In the genomic region with DNA sequence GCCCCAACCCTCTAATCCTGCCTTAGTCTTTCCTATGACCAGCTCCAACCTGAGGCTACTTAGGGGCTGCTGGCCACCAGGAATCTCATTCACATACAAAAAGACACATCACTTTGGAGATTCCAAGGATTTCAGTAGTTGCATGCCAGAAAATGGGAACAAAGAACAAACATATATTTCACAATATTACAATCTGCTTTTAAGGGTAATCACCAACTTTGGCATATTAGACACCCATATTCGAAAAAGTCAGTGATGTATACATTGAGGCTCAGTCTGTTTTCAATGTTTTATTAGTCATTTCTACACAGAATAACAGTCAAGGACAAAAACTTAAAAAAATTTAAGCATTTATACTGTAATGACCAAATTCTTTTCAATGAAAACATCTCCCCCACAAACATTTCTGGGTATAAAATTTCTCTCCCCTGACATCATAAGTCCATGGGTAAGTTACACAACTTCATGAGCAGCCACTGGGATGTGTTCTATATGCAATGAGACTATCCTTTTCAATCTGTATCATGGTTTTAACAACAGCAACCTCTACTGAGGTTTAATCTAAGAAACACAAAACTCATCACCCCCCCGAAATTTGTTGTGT, we compare ENCODE assay signal across 24 cellular contexts.
DNase-seq lines count a peak whose midpoint lies in the region; ATAC-seq, FAIRE-seq and TF ChIP-seq lines count a peak whose summit lies in the region.
"Had no signal": no experiment of that assay in that cellular context is flagged by ENCODE, and none has a peak within 500 bp of the region (broad histone marks: within the 10 kb centered on the region; RNA-seq: fewer than 3 reads in every experiment).

No MANE protein-coding gene starts in this region.

- H3K9me3 ChIP-seq in A549: peaks cover 7% of the 10 kb centered on the region; the same call in 1 of the 3 replicates

- POLR2A ChIA-PET in A549 (lab: Yijun Ruan, JAX): no interaction called here

- H3K4me3 ChIP-seq in A549 (no peak overlapping the region), fibroblast of villous mesenchyme (ENCODE audit: low read depth, low read length) (no peak overlapping the region)
- H3K4me3 ChIP-seq: tibial nerve had no signal

- FAIRE-seq in A549 (lab: Jason Lieb, UNC): no peak
- FAIRE-seq: A204.1, G401.6 had no signal

- peak overlapping the region; percentile 75 to 88 for H3K27ac ChIP-seq in A549
- H3K27ac ChIP-seq: epithelial cell of prostate, tibial nerve had no signal

- TF ChIP-seq RAD21 in A549 (conservative IDR thresholded peaks at IDR 0.05 in 1 of 2, IDR thresholded peaks at IDR 0.05 in 1 of 2): no peak

- 15% methylated on average over 2 of the region's 2 CpGs for WGBS in A549 (ENCODE audit: missing lambda C conversion rate)

- H3K36me3 Mint-ChIP-seq in natural killer cell: no peaks in the 10 kb centered on the region

- CTCF ChIA-PET in A549 (lab: Yijun Ruan, JAX): interaction anchor here (1.3 kb wide), 1 partner anchor 104 kb away, joined by 3 read pairs; the partner anchor contains the start of gene MAP7

- peaks cover 70% of the 10 kb centered on the region for H3K4me1 ChIP-seq in A549
- H3K4me1 ChIP-seq: tibial nerve had no signal

- peaks cover 3 to 12% of the 10 kb centered on the region in 2 donors for H3K27me3 Mint-ChIP-seq in natural killer cell (ENCODE audit: low read depth in 2 of 2)

- intact Hi-C loops in natural killer cell (cut with micrococcal nuclease): no loop called here

- no peaks in the 10 kb centered on the region for H3K4me1 Mint-ChIP-seq in natural killer cell

- peak in 1 of 2 experiments; percentile 37; a peak in 2 of 5 replicates for TF ChIP-seq EP300 in A549 (IDR thresholded peaks at IDR 0.05)

- TF ChIP-seq POLR2A in A549 (IDR thresholded peaks at IDR 0.05; ENCODE audit: low read length): no peak

- no peak for TF ChIP-seq CTCF in A549 (IDR thresholded peaks at IDR 0.05)
- no peak for TF ChIP-seq CTCF in fibroblast of villous mesenchyme (IDR thresholded peaks at IDR 0.05; ENCODE audit: insufficient read depth, low read depth, low read length)
- TF ChIP-seq CTCF in natural killer cell (IDR thresholded peaks at IDR 0.05): no peak

- peak overlapping the region; percentile 77 for H3K4me2 ChIP-seq in A549

- H3K4me3 Mint-ChIP-seq in natural killer cell: no peak overlapping the region

- ATAC-seq in A549: peak; percentile 62 to 72; a peak in 4 of 6 replicates
- no peak for ATAC-seq in HG03159 (IDR thresholded peaks at IDR 0.05; ENCODE audit: unreplicated experiment)
- no peak for ATAC-seq in natural killer cell
- ATAC-seq in HG02885 (IDR thresholded peaks at IDR 0.05; ENCODE audit: poor library complexity, unreplicated experiment): no peak
- ATAC-seq in left lobe of liver: no peak
- ATAC-seq: HCT116 had no signal

- H3K9me3 Mint-ChIP-seq in natural killer cell: no peaks in the 10 kb centered on the region

- no peak overlapping the region for H3K27ac Mint-ChIP-seq in natural killer cell

- DNase-seq in A549 (ENCODE audit: low read depth in 1 of 2, low spot score in 1 of 2) (peak in 1 of 2 experiments; percentile 53), GM04503 (ENCODE audit: low read depth) (peak; percentile 19), astrocyte of the hippocampus (ENCODE audit: low read depth, low spot score) (peak; percentile 43), fibroblast of villous mesenchyme (ENCODE audit: low read depth) (peak; percentile 70), natural killer cell (no peak), left lobe of liver (ENCODE audit: low spot score) (no peak)
- DNase-seq: activated CD4-positive, CD25-positive, alpha-beta regulatory T cell treated with anti-CD3 and anti-CD28 coated beads, Interleukin-2, amount 50 U/mL, for 72 hours; activated T-cell treated with anti-CD3 and anti-CD28 coated beads, Interleukin-2, amount 50 U/mL, for 1 hour; amygdala; central memory CD4-positive, alpha-beta T cell; left cardiac atrium; mesendoderm; NCI-H187; nucleus accumbens; SHP77; stimulated activated CD4-positive, alpha-beta T cell treated with anti-CD3 and anti-CD28 coated beads, Interleukin-4, amount 100 ng/mL, for 24 hours; stimulated activated naive CD4-positive, alpha-beta T cell treated with Interleukin-2 at 50 U/mL for 16 hours had no signal

TF ChIP-seq in A549, 52 proteins besides CTCF, POLR2A, EP300 and RAD21:
- TF ChIP-seq PBX3 (IDR thresholded peaks at IDR 0.05) (no peak), NR3C1 (IDR thresholded peaks at IDR 0.05) (no peak), KDM5A (IDR thresholded peaks at IDR 0.05) (no peak), ZNF302 (CRISPR knock-in tag; IDR thresholded peaks at IDR 0.05) (no peak), HES2 (IDR thresholded peaks at IDR 0.05) (no peak), FOSL2 (IDR thresholded peaks at IDR 0.05) (no peak), FOSL2 (CRISPR knock-in tag; IDR thresholded peaks at IDR 0.05) (peak; percentile 24; the same call in 1 of the 2 replicates), CHD2 (IDR thresholded peaks at IDR 0.05; ENCODE audit: low read length, partially characterized antibody) (no peak), CBX8 (IDR thresholded peaks at IDR 0.05) (no peak), NFE2L2 (conservative IDR thresholded peaks at IDR 0.05; ENCODE audit: low read length) (no peak), CEBPB (IDR thresholded peaks at IDR 0.05) (peak; percentile 64 to 66; a peak in 3 of 4 replicates), BHLHE40 (IDR thresholded peaks at IDR 0.05; ENCODE audit: low read depth, low read length) (no peak), JUN (IDR thresholded peaks at IDR 0.05) (no peak; a peak in 1 of 5 replicates), RNF2 (IDR thresholded peaks at IDR 0.05; ENCODE audit: borderline replicate concordance, low read depth) (no peak), FOSB (CRISPR knock-in tag; IDR thresholded peaks at IDR 0.05) (no peak), MYC (IDR thresholded peaks at IDR 0.05; ENCODE audit: borderline replicate concordance, low read length) (no peak)

Comparison
In these comparisons a context has a peak if more than half of its experiments do, and no peak if none do; other contexts are left out.
1. ATAC-seq: peak in A549 (2 of 2); none in HG03159 (single experiment), natural killer cell (0 of 3), HG02885 (single experiment) and left lobe of liver (single experiment).
2. DNase-seq: peak in GM04503 (single experiment), astrocyte of the hippocampus (single experiment) and fibroblast of villous mesenchyme (single experiment); none in natural killer cell (single experiment) and left lobe of liver (single experiment).